ENCODE assay signal across 2 cellular contexts in the genomic region with DNA sequence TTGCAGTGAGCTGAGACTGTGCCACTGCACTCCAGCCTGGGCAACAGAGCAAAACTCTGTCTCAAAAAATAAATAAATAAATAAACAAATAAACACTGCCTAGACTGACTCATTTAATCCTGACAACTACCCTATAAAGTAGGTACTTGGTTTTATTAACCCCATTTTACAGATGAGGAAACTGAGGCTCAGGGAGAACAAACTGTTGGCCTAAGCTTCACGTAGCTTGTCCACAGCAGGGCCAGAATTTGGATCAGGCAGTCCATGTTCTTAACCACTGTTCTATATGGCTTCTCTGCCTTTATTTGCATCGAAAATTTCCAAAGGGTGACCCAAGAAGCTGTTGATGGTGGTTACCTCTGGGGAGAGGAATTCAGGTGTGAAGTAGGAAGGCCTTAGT.
TF ChIP-seq lines count a peak whose summit lies in the region.

No MANE protein-coding gene starts in this region.

TF ChIP-seq in HepG2, 621 proteins besides CTCF, POLR2A, EP300 and RAD21:
- TF ChIP-seq GFI1 (CRISPR knock-in tag; IDR thresholded peaks at IDR 0.05; ENCODE audit: borderline replicate concordance) = no peak
- TF ChIP-seq ZNF629 (CRISPR knock-in tag; conservative IDR thresholded peaks at IDR 0.05) = peak; percentile 69

TF ChIP-seq in K562, 482 proteins besides CTCF, POLR2A, EP300 and RAD21:
- no peak for TF ChIP-seq NR2C1 (IDR thresholded peaks at IDR 0.05)
- TF ChIP-seq NR2C1 (tag; IDR thresholded peaks at IDR 0.05) = no peak
- TF ChIP-seq ZFX (CRISPR knock-in tag; IDR thresholded peaks at IDR 0.05) = no peak
- TF ChIP-seq ZNF584 (CRISPR knock-in tag; IDR thresholded peaks at IDR 0.05; ENCODE audit: low read depth) = no peak
- no peak for TF ChIP-seq GABPB1 (CRISPR knock-in tag; IDR thresholded peaks at IDR 0.05)
- TF ChIP-seq ADNP (tag; IDR thresholded peaks at IDR 0.05) = 0 out of 2 replicates have a peak, but pooled peaks have one; percentile 55
- no peak for TF ChIP-seq EGR1 (conservative IDR thresholded peaks at IDR 0.05)
- no peak for TF ChIP-seq ZNF644 (tag; IDR thresholded peaks at IDR 0.05; ENCODE audit: low read depth)
- TF ChIP-seq, protein P1, sequence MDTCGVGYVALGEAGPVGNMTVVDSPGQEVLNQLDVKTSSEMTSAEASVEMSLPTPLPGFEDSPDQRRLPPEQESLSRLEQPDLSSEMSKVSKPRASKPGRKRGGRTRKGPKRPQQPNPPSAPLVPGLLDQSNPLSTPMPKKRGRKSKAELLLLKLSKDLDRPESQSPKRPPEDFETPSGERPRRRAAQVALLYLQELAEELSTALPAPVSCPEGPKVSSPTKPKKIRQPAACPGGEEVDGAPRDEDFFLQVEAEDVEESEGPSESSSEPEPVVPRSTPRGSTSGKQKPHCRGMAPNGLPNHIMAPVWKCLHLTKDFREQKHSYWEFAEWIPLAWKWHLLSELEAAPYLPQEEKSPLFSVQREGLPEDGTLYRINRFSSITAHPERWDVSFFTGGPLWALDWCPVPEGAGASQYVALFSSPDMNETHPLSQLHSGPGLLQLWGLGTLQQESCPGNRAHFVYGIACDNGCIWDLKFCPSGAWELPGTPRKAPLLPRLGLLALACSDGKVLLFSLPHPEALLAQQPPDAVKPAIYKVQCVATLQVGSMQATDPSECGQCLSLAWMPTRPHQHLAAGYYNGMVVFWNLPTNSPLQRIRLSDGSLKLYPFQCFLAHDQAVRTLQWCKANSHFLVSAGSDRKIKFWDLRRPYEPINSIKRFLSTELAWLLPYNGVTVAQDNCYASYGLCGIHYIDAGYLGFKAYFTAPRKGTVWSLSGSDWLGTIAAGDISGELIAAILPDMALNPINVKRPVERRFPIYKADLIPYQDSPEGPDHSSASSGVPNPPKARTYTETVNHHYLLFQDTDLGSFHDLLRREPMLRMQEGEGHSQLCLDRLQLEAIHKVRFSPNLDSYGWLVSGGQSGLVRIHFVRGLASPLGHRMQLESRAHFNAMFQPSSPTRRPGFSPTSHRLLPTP (IDR thresholded peaks at IDR 0.05; ENCODE audit: borderline replicate concordance, extremely low read depth, insufficient read length) = no peak
- TF ChIP-seq RBM25 (IDR thresholded peaks at IDR 0.05; ENCODE audit: low read depth, low read length, severe bottlenecking) = peak; percentile 94
- no peak for TF ChIP-seq PHTF2 (CRISPR knock-in tag; IDR thresholded peaks at IDR 0.05)
- TF ChIP-seq, protein P2, sequence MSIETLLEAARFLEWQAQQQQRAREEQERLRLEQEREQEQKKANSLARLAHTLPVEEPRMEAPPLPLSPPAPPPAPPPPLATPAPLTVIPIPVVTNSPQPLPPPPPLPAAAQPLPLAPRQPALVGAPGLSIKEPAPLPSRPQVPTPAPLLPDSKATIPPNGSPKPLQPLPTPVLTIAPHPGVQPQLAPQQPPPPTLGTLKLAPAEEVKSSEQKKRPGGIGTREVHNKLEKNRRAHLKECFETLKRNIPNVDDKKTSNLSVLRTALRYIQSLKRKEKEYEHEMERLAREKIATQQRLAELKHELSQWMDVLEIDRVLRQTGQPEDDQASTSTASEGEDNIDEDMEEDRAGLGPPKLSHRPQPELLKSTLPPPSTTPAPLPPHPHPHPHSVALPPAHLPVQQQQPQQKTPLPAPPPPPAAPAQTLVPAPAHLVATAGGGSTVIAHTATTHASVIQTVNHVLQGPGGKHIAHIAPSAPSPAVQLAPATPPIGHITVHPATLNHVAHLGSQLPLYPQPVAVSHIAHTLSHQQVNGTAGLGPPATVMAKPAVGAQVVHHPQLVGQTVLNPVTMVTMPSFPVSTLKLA (conservative IDR thresholded peaks at IDR 0.05) = no peak
- no peak for TF ChIP-seq ATF1 (CRISPR knock-in tag; IDR thresholded peaks at IDR 0.05)
- no peak for TF ChIP-seq ATF1 (tag; IDR thresholded peaks at IDR 0.05)
- TF ChIP-seq RCOR1 (IDR thresholded peaks at IDR 0.05; ENCODE audit: borderline replicate concordance in 1 of 2, low read depth in 2 of 2, low read length in 2 of 2) = peak in 1 of 2 experiments; percentile 38; a peak in 1 of 4 replicates
- TF ChIP-seq SOX6 (IDR thresholded peaks at IDR 0.05) = no peak
- TF ChIP-seq BCOR (IDR thresholded peaks at IDR 0.05) = peak; percentile 78; the same call in 1 of the 2 replicates
- no peak for TF ChIP-seq NFIX (CRISPR knock-in tag; IDR thresholded peaks at IDR 0.05; ENCODE audit: low read depth)
- TF ChIP-seq GABPB2 (CRISPR knock-in tag; conservative IDR thresholded peaks at IDR 0.05) = no peak
TF ChIP-seq in K562: peak in this region for 4.
